ENCODE assay signal across 1 cellular context in genomic region chr2:176001903-176002683, GRCh38.
TF ChIP-seq lines count a peak whose summit lies in the region.

Gene LNPK (minus strand): TSS chr2:176002267. CDS start chr2:175995584, 6,683 bp downstream.

TF ChIP-seq in HEK293, 187 proteins besides CTCF, POLR2A, EP300 and RAD21 (continued from another document):
- 0 out of 2 replicates have a peak, but pooled peaks have one; percentile 56 for TF ChIP-seq ZNF146 (tag by site-specific recombination; IDR thresholded peaks at IDR 0.05)
- no peak for TF ChIP-seq GLI4 (tag by site-specific recombination; IDR thresholded peaks at IDR 0.05)
- no peak for TF ChIP-seq ZNF791 (tag by site-specific recombination; IDR thresholded peaks at IDR 0.05)
- TF ChIP-seq ZNF19 (tag by site-specific recombination; IDR thresholded peaks at IDR 0.05; ENCODE audit: low read depth): no peak
- no peak for TF ChIP-seq ZNF560 (tag by site-specific recombination; IDR thresholded peaks at IDR 0.05; ENCODE audit: borderline replicate concordance)
- no peak for TF ChIP-seq ZNF23 (tag by site-specific recombination; IDR thresholded peaks at IDR 0.05; ENCODE audit: borderline replicate concordance)
- TF ChIP-seq SP2 (tag by site-specific recombination; IDR thresholded peaks at IDR 0.05): peak; percentile 76
- TF ChIP-seq ZNF449 (tag by site-specific recombination; IDR thresholded peaks at IDR 0.05): peak; percentile 70
- no peak for TF ChIP-seq INSM2 (tag by site-specific recombination; IDR thresholded peaks at IDR 0.05)
- TF ChIP-seq ZNF324 (tag by site-specific recombination; IDR thresholded peaks at IDR 0.05): no peak
- TF ChIP-seq, protein P1, sequence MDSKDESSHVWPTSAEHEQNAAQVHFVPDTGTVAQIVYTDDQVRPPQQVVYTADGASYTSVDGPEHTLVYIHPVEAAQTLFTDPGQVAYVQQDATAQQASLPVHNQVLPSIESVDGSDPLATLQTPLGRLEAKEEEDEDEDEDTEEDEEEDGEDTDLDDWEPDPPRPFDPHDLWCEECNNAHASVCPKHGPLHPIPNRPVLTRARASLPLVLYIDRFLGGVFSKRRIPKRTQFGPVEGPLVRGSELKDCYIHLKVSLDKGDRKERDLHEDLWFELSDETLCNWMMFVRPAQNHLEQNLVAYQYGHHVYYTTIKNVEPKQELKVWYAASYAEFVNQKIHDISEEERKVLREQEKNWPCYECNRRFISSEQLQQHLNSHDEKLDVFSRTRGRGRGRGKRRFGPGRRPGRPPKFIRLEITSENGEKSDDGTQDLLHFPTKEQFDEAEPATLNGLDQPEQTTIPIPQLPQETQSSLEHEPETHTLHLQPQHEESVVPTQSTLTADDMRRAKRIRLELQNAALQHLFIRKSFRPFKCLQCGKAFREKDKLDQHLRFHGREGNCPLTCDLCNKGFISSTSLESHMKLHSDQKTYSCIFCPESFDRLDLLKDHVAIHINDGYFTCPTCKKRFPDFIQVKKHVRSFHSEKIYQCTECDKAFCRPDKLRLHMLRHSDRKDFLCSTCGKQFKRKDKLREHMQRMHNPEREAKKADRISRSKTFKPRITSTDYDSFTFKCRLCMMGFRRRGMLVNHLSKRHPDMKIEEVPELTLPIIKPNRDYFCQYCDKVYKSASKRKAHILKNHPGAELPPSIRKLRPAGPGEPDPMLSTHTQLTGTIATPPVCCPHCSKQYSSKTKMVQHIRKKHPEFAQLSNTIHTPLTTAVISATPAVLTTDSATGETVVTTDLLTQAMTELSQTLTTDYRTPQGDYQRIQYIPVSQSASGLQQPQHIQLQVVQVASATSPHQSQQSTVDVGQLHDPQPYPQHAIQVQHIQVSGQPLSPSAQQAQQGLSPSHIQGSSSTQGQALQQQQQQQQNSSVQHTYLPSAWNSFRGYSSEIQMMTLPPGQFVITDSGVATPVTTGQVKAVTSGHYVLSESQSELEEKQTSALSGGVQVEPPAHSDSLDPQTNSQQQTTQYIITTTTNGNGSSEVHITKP (tag by site-specific recombination; IDR thresholded peaks at IDR 0.05): peak; percentile 80
- TF ChIP-seq ZNF518A (tag by site-specific recombination; conservative IDR thresholded peaks at IDR 0.05; ENCODE audit: low read depth): no peak
- TF ChIP-seq EGR2 (tag by site-specific recombination; IDR thresholded peaks at IDR 0.05; ENCODE audit: low read depth): no peak; the same call in 1 of the 2 replicates
- no peak for TF ChIP-seq SETDB1 (IDR thresholded peaks at IDR 0.05; ENCODE audit: insufficient read length, low read length)
- no peak for TF ChIP-seq GFI1B (tag by site-specific recombination; IDR thresholded peaks at IDR 0.05)
- no peak for TF ChIP-seq ZNF830 (tag by site-specific recombination; IDR thresholded peaks at IDR 0.05; ENCODE audit: low read depth)
- TF ChIP-seq, protein P2, sequence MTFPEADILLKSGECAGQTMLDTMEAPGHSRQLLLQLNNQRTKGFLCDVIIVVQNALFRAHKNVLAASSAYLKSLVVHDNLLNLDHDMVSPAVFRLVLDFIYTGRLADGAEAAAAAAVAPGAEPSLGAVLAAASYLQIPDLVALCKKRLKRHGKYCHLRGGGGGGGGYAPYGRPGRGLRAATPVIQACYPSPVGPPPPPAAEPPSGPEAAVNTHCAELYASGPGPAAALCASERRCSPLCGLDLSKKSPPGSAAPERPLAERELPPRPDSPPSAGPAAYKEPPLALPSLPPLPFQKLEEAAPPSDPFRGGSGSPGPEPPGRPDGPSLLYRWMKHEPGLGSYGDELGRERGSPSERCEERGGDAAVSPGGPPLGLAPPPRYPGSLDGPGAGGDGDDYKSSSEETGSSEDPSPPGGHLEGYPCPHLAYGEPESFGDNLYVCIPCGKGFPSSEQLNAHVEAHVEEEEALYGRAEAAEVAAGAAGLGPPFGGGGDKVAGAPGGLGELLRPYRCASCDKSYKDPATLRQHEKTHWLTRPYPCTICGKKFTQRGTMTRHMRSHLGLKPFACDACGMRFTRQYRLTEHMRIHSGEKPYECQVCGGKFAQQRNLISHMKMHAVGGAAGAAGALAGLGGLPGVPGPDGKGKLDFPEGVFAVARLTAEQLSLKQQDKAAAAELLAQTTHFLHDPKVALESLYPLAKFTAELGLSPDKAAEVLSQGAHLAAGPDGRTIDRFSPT (tag by site-specific recombination; IDR thresholded peaks at IDR 0.05): 0 out of 2 replicates have a peak, but pooled peaks have one; percentile 29
- TF ChIP-seq ZNF843 (tag by site-specific recombination; IDR thresholded peaks at IDR 0.05): no peak
- TF ChIP-seq ZNF654 (tag by site-specific recombination; IDR thresholded peaks at IDR 0.05; ENCODE audit: low read depth): no peak
- TF ChIP-seq SCRT1 (tag by site-specific recombination; IDR thresholded peaks at IDR 0.05; ENCODE audit: borderline replicate concordance): no peak
- TF ChIP-seq ZNF610 (tag by site-specific recombination; IDR thresholded peaks at IDR 0.05; ENCODE audit: borderline replicate concordance): peak; percentile 92
- peak; percentile 25; the same call in 1 of the 2 replicates for TF ChIP-seq YY1 (tag by site-specific recombination; IDR thresholded peaks at IDR 0.05)
- no peak for TF ChIP-seq ZNF514 (tag by site-specific recombination; IDR thresholded peaks at IDR 0.05)
- TF ChIP-seq GLIS1 (tag by site-specific recombination; IDR thresholded peaks at IDR 0.05): peak; percentile 37
- no peak for TF ChIP-seq ZSCAN18 (tag by site-specific recombination; IDR thresholded peaks at IDR 0.05)
- TF ChIP-seq, protein P3, sequence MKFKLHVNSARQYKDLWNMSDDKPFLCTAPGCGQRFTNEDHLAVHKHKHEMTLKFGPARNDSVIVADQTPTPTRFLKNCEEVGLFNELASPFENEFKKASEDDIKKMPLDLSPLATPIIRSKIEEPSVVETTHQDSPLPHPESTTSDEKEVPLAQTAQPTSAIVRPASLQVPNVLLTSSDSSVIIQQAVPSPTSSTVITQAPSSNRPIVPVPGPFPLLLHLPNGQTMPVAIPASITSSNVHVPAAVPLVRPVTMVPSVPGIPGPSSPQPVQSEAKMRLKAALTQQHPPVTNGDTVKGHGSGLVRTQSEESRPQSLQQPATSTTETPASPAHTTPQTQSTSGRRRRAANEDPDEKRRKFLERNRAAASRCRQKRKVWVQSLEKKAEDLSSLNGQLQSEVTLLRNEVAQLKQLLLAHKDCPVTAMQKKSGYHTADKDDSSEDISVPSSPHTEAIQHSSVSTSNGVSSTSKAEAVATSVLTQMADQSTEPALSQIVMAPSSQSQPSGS (tag by site-specific recombination; IDR thresholded peaks at IDR 0.05; ENCODE audit: low read depth): no peak
- peak; percentile 24; the same call in 1 of the 2 replicates for TF ChIP-seq KLF9 (tag by site-specific recombination; IDR thresholded peaks at IDR 0.05; ENCODE audit: low read depth)
- TF ChIP-seq ZXDB (tag by site-specific recombination; IDR thresholded peaks at IDR 0.05): peak; percentile 59
- TF ChIP-seq REPIN1 (tag by site-specific recombination; IDR thresholded peaks at IDR 0.05; ENCODE audit: low read depth): no peak
- TF ChIP-seq PRDM1 (tag by site-specific recombination; IDR thresholded peaks at IDR 0.05): no peak
- no peak for TF ChIP-seq ZFP3 (tag by site-specific recombination; IDR thresholded peaks at IDR 0.05; ENCODE audit: low read depth)
- TF ChIP-seq ZNF112 (tag by site-specific recombination; IDR thresholded peaks at IDR 0.05): no peak
- peak; percentile 26; the same call in 1 of the 2 replicates for TF ChIP-seq ZNF660 (tag by site-specific recombination; IDR thresholded peaks at IDR 0.05)
- TF ChIP-seq MZF1 (tag by site-specific recombination; IDR thresholded peaks at IDR 0.05; ENCODE audit: borderline replicate concordance): no peak
- TF ChIP-seq, protein P4, sequence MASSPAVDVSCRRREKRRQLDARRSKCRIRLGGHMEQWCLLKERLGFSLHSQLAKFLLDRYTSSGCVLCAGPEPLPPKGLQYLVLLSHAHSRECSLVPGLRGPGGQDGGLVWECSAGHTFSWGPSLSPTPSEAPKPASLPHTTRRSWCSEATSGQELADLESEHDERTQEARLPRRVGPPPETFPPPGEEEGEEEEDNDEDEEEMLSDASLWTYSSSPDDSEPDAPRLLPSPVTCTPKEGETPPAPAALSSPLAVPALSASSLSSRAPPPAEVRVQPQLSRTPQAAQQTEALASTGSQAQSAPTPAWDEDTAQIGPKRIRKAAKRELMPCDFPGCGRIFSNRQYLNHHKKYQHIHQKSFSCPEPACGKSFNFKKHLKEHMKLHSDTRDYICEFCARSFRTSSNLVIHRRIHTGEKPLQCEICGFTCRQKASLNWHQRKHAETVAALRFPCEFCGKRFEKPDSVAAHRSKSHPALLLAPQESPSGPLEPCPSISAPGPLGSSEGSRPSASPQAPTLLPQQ (tag by site-specific recombination; IDR thresholded peaks at IDR 0.05): no peak; the same call in 1 of the 2 replicates
- TF ChIP-seq ZNF530 (tag by site-specific recombination; IDR thresholded peaks at IDR 0.05; ENCODE audit: low read depth): no peak
